8 cellular contexts compared by ENCODE assay signal in the genomic region with DNA sequence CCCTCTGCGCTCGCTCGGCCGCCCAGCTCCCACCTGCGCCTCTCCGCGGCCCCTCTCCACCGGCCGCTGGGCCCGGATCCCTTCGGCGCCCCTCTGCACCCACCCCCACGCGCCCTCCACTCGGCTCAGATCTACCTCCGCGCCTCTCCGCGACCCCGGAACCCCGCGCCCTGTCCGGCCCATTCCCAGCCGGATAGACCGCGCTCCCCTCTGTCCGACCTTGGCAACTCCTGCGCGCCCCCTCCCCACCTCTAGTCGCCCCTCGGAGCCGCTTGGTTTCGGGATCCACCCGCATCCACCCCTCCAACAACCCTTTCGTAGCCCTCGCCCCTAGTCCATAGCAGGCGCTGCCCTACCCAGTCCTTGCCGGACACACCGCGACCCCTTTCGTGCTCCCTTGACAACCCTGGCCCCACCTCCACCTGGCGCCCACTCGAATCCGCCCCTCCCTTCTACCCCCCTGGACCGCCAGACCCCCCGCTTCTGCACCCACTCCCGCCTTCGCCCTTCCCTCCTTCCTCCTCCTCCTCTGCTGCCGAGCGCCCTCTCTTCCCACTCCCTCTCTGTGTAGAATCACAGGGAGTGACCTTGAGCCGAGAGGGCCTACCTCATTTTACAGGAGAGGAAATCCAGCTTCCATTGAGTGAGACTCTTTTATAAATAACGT. TPM values are rescaled to one million over a fixed set of nuclear protein-coding genes. Genes with fewer than 3 reads are reported as not detected.
DNase-seq lines count a peak whose midpoint lies in the region; ATAC-seq, FAIRE-seq and TF ChIP-seq lines count a peak whose summit lies in the region.

No MANE protein-coding gene starts in this region.

- H3K36me3 ChIP-seq in OCI-LY7 (ENCODE audit: insufficient read depth, low read length) = no peaks in the 10 kb centered on the region
- H3K36me3 ChIP-seq in brain microvascular endothelial cell (replicated peaks) = no peaks in the 10 kb centered on the region

- peaks cover 40% of the 10 kb centered on the region for H3K79me2 ChIP-seq in OCI-LY7 (ENCODE audit: insufficient read depth, low read depth, low read length)

- in situ Hi-C loops in brain microvascular endothelial cell (cut with HindIII; ENCODE audit: low pct_ligation_motif_present, low sequenced_read_pairs) = no loop called here

- no peaks in the 10 kb centered on the region for H3K27me3 ChIP-seq in brain microvascular endothelial cell (replicated peaks)

- POLR2A ChIA-PET in OCI-LY7 (lab: Charles Lee) = interaction anchor here (1.1 to 2.6 kb wide), 10 partner anchors 9 to 887 kb away, joined by 3 to 10 read pairs (median 4); a partner anchor contains a TSS

- H3K9me2 ChIP-seq in OCI-LY7 (ENCODE audit: insufficient read depth, low read length) = no peaks in the 10 kb centered on the region

- peak overlapping the region; percentile 75 for H2AFZ ChIP-seq in OCI-LY7 (ENCODE audit: low read length)

- H3K4me2 ChIP-seq in OCI-LY7 (ENCODE audit: low read length) = peak overlapping the region; percentile 76

- no peaks in the 10 kb centered on the region for H3K9me3 ChIP-seq in OCI-LY7 (ENCODE audit: low read length)

- FAIRE-seq in D721Med (lab: Jason Lieb, UNC) = no peak

- TF ChIP-seq CTCF in C4-2B (conservative IDR thresholded peaks at IDR 0.05) = peak; percentile 11; the same call in 1 of the 2 replicates
- TF ChIP-seq CTCF in OCI-LY7 (conservative IDR thresholded peaks at IDR 0.05; ENCODE audit: low read length) = 0 out of 2 replicates have a peak, but pooled peaks have one; percentile 9
- no peak for TF ChIP-seq CTCF in brain microvascular endothelial cell (IDR thresholded peaks at IDR 0.05; ENCODE audit: low read depth, low read length, missing control alignments)
- TF ChIP-seq CTCF in D721Med (IDR thresholded peaks at IDR 0.05; ENCODE audit: insufficient read depth, missing control alignments) = no peak

- H3K4me1 ChIP-seq in OCI-LY7 (ENCODE audit: insufficient read depth, low read length, poor library complexity, severe bottlenecking) = peaks cover 23% of the 10 kb centered on the region

- peak overlapping the region; percentile 94 for H3K27ac ChIP-seq in C4-2B
- H3K27ac ChIP-seq in OCI-LY7 (ENCODE audit: low read depth, low read length, poor library complexity, severe bottlenecking) = no peak overlapping the region
- no peak overlapping the region for H3K27ac ChIP-seq in brain microvascular endothelial cell

- ATAC-seq in GM21390 (IDR thresholded peaks at IDR 0.05; ENCODE audit: unreplicated experiment) (peak; percentile 4), GM18858 (IDR thresholded peaks at IDR 0.05; ENCODE audit: unreplicated experiment) (no peak)

- intact Hi-C loops in OCI-LY7 (cut with micrococcal nuclease; ENCODE audit: unreplicated experiment) = loop anchor here (1.0 to 5.0 kb wide), 4 partner anchors 51 to 696 kb away; a partner anchor contains a TSS

- H3K4me3 ChIP-seq in OCI-LY7 (ENCODE audit: low read depth, low read length, poor library complexity, severe bottlenecking) (peak overlapping the region; percentile 86), brain microvascular endothelial cell (ENCODE audit: low read depth, low read length) (peak overlapping the region; percentile 82), skeletal muscle cell (ENCODE audit: low read depth, low read length) (peak overlapping the region; percentile 86)

- peaks cover 3% of the 10 kb centered on the region; the same call in 1 of the 2 replicates for H4K20me1 ChIP-seq in OCI-LY7 (ENCODE audit: insufficient read depth, low read length)

- CTCF ChIA-PET in OCI-LY7 (lab: Charles Lee; ENCODE audit: unreplicated experiment) = interaction anchor here (1.4 kb wide), 1 partner anchor 10 kb away, joined by 3 read pairs; no protein-coding TSS in a partner anchor

- peak; percentile 28 for DNase-seq in OCI-LY7 (ENCODE audit: low spot score)
- no peak for DNase-seq in brain microvascular endothelial cell
- peak; percentile 58 for DNase-seq in iPS-NIHi11 (ENCODE audit: low spot score)
- DNase-seq in skeletal muscle cell (ENCODE audit: low read depth) = no peak
- no peak for DNase-seq in D721Med (ENCODE audit: insufficient read length, low spot score)

- no TSS peak for BruUV-seq in OCI-LY7 (replicated peaks; lab: Mats Ljungman, UMichigan)

RNA-seq across cellular contexts. Expression of a gene that starts 0.5 kb away (rescaled TPM):
- total RNA-seq in OCI-LY7 (2014; rRNA removed; shearing (Covaris generic)) = 64.4 and 108 TPM in 2 replicates
- 43.3 and 50.1 TPM in 2 replicates for total RNA-seq in OCI-LY7 (2022)

RNA-seq across cellular contexts. Expression of a gene that starts 51.2 kb away (rescaled TPM):
- 25.0 and 27.5 TPM in 2 replicates for total RNA-seq in OCI-LY7 (2014; rRNA removed; shearing (Covaris generic))
- total RNA-seq in OCI-LY7 (2022) = 26.8 and 31.3 TPM in 2 replicates

Comparison
In these comparisons a context has a peak if more than half of its experiments do, and no peak if none do; other contexts are left out.
1. CTCF ChIP-seq: peak in C4-2B (single experiment) and OCI-LY7 (single experiment); none in brain microvascular endothelial cell (single experiment) and D721Med (single experiment).
2. DNase-seq: peak in OCI-LY7 (single experiment) and iPS-NIHi11 (single experiment); none in brain microvascular endothelial cell (single experiment), skeletal muscle cell (single experiment) and D721Med (single experiment).
3. Peak in every context shown above with its lines, with median percentiles within 50 percentile points of each other: H3K4me3 ChIP-seq.